Comparison of ENCODE assay signal across 15 cellular contexts in genomic region chr20:63507083-63507743, GRCh38. TPM values are rescaled to one million over a fixed set of nuclear protein-coding genes. Genes with fewer than 3 reads are reported as not detected.
DNase-seq lines count a peak whose midpoint lies in the region; ATAC-seq and TF ChIP-seq lines count a peak whose summit lies in the region.
"Had no signal": no experiment of that assay in that cellular context is flagged by ENCODE, and none has a peak within 500 bp of the region (broad histone marks: within the 10 kb centered on the region; RNA-seq: fewer than 3 reads in every experiment).

No MANE protein-coding gene starts in this region.

- H3K4me3 ChIP-seq in RWPE2 (ENCODE audit: severe bottlenecking): no peak overlapping the region
- H3K4me3 ChIP-seq in endodermal cell (ENCODE audit: low read length): no peak overlapping the region
- no peak overlapping the region for H3K4me3 ChIP-seq in Peyer's patch
- H3K4me3 ChIP-seq: BLaER1 treated with 17β-estradiol and CSF1 and Interleukin-3, amounts not matched to agents 10 nM and 100 nM; GM23338 had no signal

- ATAC-seq in Right ventricle myocardium inferior: no peak
- no peak for ATAC-seq in left cardiac atrium
- no peak for ATAC-seq in RWPE2 (ENCODE audit: low read depth)
- ATAC-seq in stimulated activated effector memory CD8-positive, alpha-beta T cell treated with anti-CD3 and anti-CD28 coated beads, Interleukin-12 subunit alpha, Interleukin-12 subunit beta, amount 100 ng/mL, for 72 hours: no peak
- ATAC-seq: GM23338 had no signal

- H3K9me3 ChIP-seq in RWPE2 (ENCODE audit: severe bottlenecking) (no peaks in the 10 kb centered on the region), endodermal cell (ENCODE audit: control insufficient read depth, low read length) (peaks cover 7% of the 10 kb centered on the region), Peyer's patch (peaks cover 0 to 15% (median 2%) of the 10 kb centered on the region in 4 donors)

- H3K27me3 ChIP-seq in RWPE2 (ENCODE audit: insufficient read depth, poor library complexity, severe bottlenecking): peaks cover 6% of the 10 kb centered on the region
- no peaks in the 10 kb centered on the region for H3K27me3 ChIP-seq in endodermal cell (ENCODE audit: control insufficient read depth, insufficient read depth, low read length, poor library complexity, severe bottlenecking)
- H3K27me3 ChIP-seq in Peyer's patch: no peaks in the 10 kb centered on the region

- no peak for TF ChIP-seq CTCF in RWPE2 (IDR thresholded peaks at IDR 0.05; ENCODE audit: poor library complexity, severe bottlenecking)
- TF ChIP-seq CTCF in endodermal cell (conservative IDR thresholded peaks at IDR 0.05): no peak
- TF ChIP-seq CTCF in Peyer's patch (IDR thresholded peaks at IDR 0.05): no peak

- no peaks in the 10 kb centered on the region for H3K36me3 Mint-ChIP-seq in endodermal cell (ENCODE audit: low read depth)
- H3K36me3 Mint-ChIP-seq in stimulated activated effector memory CD8-positive, alpha-beta T cell treated with anti-CD3 and anti-CD28 coated beads, Interleukin-12 subunit alpha, Interleukin-12 subunit beta, amount 100 ng/mL, for 72 hours: no peaks in the 10 kb centered on the region

- peaks cover 7% of the 10 kb centered on the region for H3K9me3 Mint-ChIP-seq in endodermal cell
- peaks cover 4% of the 10 kb centered on the region for H3K9me3 Mint-ChIP-seq in stimulated activated effector memory CD8-positive, alpha-beta T cell treated with anti-CD3 and anti-CD28 coated beads, Interleukin-12 subunit alpha, Interleukin-12 subunit beta, amount 100 ng/mL, for 72 hours

- 89 to 99% methylated on average over 18 to 30 of the region's 30 CpGs for WGBS in endodermal cell (ENCODE audit: insufficient coverage in 1 of 2, insufficient read length in 1 of 2), 2 experiments

- intact Hi-C loops in Right ventricle myocardium inferior (cut with DNase I): no loop called here
- intact Hi-C loops in left cardiac atrium (cut with DNase I): no loop called here

- H3K9ac ChIP-seq in endodermal cell (ENCODE audit: extremely low read depth, low read length, poor library complexity, severe bottlenecking): no peak overlapping the region
- H3K9ac ChIP-seq: BLaER1 treated with 17β-estradiol and CSF1 and Interleukin-3, amounts not matched to agents 10 nM and 100 nM had no signal

- H3K27ac Mint-ChIP-seq in endodermal cell: no peak overlapping the region
- no peak overlapping the region for H3K27ac Mint-ChIP-seq in stimulated activated effector memory CD8-positive, alpha-beta T cell treated with anti-CD3 and anti-CD28 coated beads, Interleukin-12 subunit alpha, Interleukin-12 subunit beta, amount 100 ng/mL, for 72 hours
- H3K27ac Mint-ChIP-seq: CD4-positive, CD25-positive, alpha-beta regulatory T cell; GM23338 had no signal

- H3K27ac ChIP-seq in RWPE2 (ENCODE audit: poor library complexity, severe bottlenecking): no peak overlapping the region
- no peak overlapping the region for H3K27ac ChIP-seq in endodermal cell (ENCODE audit: low read depth, low read length)
- H3K27ac ChIP-seq in Peyer's patch: no peak overlapping the region
- H3K27ac ChIP-seq: BLaER1 treated with 17β-estradiol and CSF1 and Interleukin-3, amounts not matched to agents 10 nM and 100 nM; HL-60 had no signal

- TF ChIP-seq POLR2A in Peyer's patch (IDR thresholded peaks at IDR 0.05): no peak

- H3K4me1 ChIP-seq in RWPE2 (ENCODE audit: insufficient read depth, poor library complexity, severe bottlenecking) (no peaks in the 10 kb centered on the region), endodermal cell (ENCODE audit: control insufficient read depth, insufficient read depth, low read length) (no peaks in the 10 kb centered on the region), Peyer's patch (no peaks in the 10 kb centered on the region)

- DNase-seq in Right ventricle myocardium inferior (ENCODE audit: missing footprints) (peak; percentile 27), left cardiac atrium (no peak), RWPE2 (ENCODE audit: low spot score) (peak; percentile 78), endodermal cell (peak; percentile 1), T-helper 2 cell (no peak), Peyer's patch (no peak)
- no peak for DNase-seq in stimulated activated effector memory CD8-positive, alpha-beta T cell treated with anti-CD3 and anti-CD28 coated beads, Interleukin-12 subunit alpha, Interleukin-12 subunit beta, amount 100 ng/mL, for 72 hours (ENCODE audit: low spot score in 2 of 2)
- no peak for DNase-seq in stimulated activated naive CD4-positive, alpha-beta T cell (lab: John Stamatoyannopoulos, UW)
- DNase-seq: ACHN, DMS53 had no signal

- no peak overlapping the region for H3K4me3 Mint-ChIP-seq in endodermal cell
- peak overlapping the region; percentile 36 for H3K4me3 Mint-ChIP-seq in stimulated activated effector memory CD8-positive, alpha-beta T cell treated with anti-CD3 and anti-CD28 coated beads, Interleukin-12 subunit alpha, Interleukin-12 subunit beta, amount 100 ng/mL, for 72 hours
- H3K4me3 Mint-ChIP-seq: GM23338 had no signal

- H3K36me3 ChIP-seq in RWPE2 (ENCODE audit: low read depth) (no peaks in the 10 kb centered on the region), endodermal cell (ENCODE audit: control insufficient read depth, insufficient read depth, low read length) (no peaks in the 10 kb centered on the region), Peyer's patch (no peaks in the 10 kb centered on the region)
- H3K36me3 ChIP-seq: BLaER1 treated with 17β-estradiol and CSF1 and Interleukin-3, amounts not matched to agents 10 nM and 100 nM had no signal

- no peaks in the 10 kb centered on the region for H3K4me1 Mint-ChIP-seq in endodermal cell
- peaks cover 20% of the 10 kb centered on the region for H3K4me1 Mint-ChIP-seq in stimulated activated effector memory CD8-positive, alpha-beta T cell treated with anti-CD3 and anti-CD28 coated beads, Interleukin-12 subunit alpha, Interleukin-12 subunit beta, amount 100 ng/mL, for 72 hours
- H3K4me1 Mint-ChIP-seq: CD4-positive, CD25-positive, alpha-beta regulatory T cell had no signal

- H3K27me3 Mint-ChIP-seq in endodermal cell (ENCODE audit: insufficient read depth): peaks cover 27% of the 10 kb centered on the region

RNA-seq across cellular contexts. Expression of gene EEF1A2, which starts 8.3 kb away (rescaled TPM):
- 1,274 TPM for total RNA-seq in Right ventricle myocardium inferior
- total RNA-seq in left cardiac atrium: 100 to 1,000 TPM; 656 to 679 TPM
- 10 to 100 TPM; 12.1 to 22.6 TPM for total RNA-seq in endodermal cell
- polyA plus RNA-seq in endodermal cell (2013, experiment 1 of 2): 24.7 TPM
- polyA plus RNA-seq in endodermal cell (2013, experiment 2 of 2): 18.3 TPM
- 1 to 10 TPM in 3 of 4 donors, under 1 TPM in 1; 0.67 to 3.3 (median 2.1) TPM for total RNA-seq in Peyer's patch

RNA-seq across cellular contexts. Expression of gene PPDPF, which starts 13.4 kb away (rescaled TPM):
- total RNA-seq in Right ventricle myocardium inferior (261 TPM), left cardiac atrium (100 to 1,000 TPM; 215 to 241 TPM), endodermal cell (100 to 1,000 TPM; 247 to 296 TPM), Peyer's patch (100 to 1,000 TPM in 3 of 4 donors, 10 to 100 TPM in 1; 94.1 to 435 (median 193) TPM)
- polyA plus RNA-seq in endodermal cell (2013, experiment 1 of 2): 318 TPM
- 282 TPM for polyA plus RNA-seq in endodermal cell (2013, experiment 2 of 2)

RNA-seq across cellular contexts. Expression of gene PTK6, which starts 30.0 kb away (rescaled TPM):
- total RNA-seq in Right ventricle myocardium inferior (0.11 TPM), left cardiac atrium (under 1 TPM in 1 of 2 donors, not detected in 1; 0.29 TPM), endodermal cell (under 1 TPM in 1 of 2 donors, not detected in 1; 0.22 TPM), Peyer's patch (100 to 1,000 TPM in 1 of 4 donors, 10 to 100 TPM in 2, 1 to 10 TPM in 1; 8.3 to 109 (median 84.5) TPM)
- not detected for polyA plus RNA-seq in endodermal cell (2013, experiment 1 of 2)
- polyA plus RNA-seq in endodermal cell (2013, experiment 2 of 2): not detected
- polyA plus RNA-seq: GM23338 had no signal

RNA-seq across cellular contexts. Expression of gene KCNQ2, which starts 34.8 kb away (rescaled TPM):
- total RNA-seq in Right ventricle myocardium inferior (1.8 TPM), left cardiac atrium (1 to 10 TPM in 1 of 2 donors, under 1 TPM in 1; 0.91 to 2.0 TPM), endodermal cell (10 to 100 TPM; 36.4 to 62.8 TPM), Peyer's patch (not detected)
- 111 TPM for polyA plus RNA-seq in endodermal cell (2013, experiment 1 of 2)
- polyA plus RNA-seq in endodermal cell (2013, experiment 2 of 2): 96.8 TPM

RNA-seq across cellular contexts. Expression of gene SRMS, which starts 40.3 kb away (rescaled TPM):
- total RNA-seq in Right ventricle myocardium inferior: not detected
- not detected for total RNA-seq in left cardiac atrium
- total RNA-seq in endodermal cell: not detected
- not detected for polyA plus RNA-seq in endodermal cell (2013, experiment 1 of 2)
- not detected for polyA plus RNA-seq in endodermal cell (2013, experiment 2 of 2)
- not detected for total RNA-seq in Peyer's patch
- total RNA-seq: A172; CD4-positive, CD25-positive, alpha-beta regulatory T cell had no signal
- polyA plus RNA-seq: CD4-positive, CD25-positive, alpha-beta regulatory T cell had no signal

Comparison
In these comparisons a context has a peak if more than half of its experiments do, and no peak if none do; other contexts are left out.
1. DNase-seq: peak in Right ventricle myocardium inferior (single experiment), RWPE2 (single experiment) and endodermal cell (single experiment); none in left cardiac atrium (single experiment), stimulated activated effector memory CD8-positive, alpha-beta T cell treated with anti-CD3 and anti-CD28 coated beads, Interleukin-12 subunit alpha, Interleukin-12 subunit beta, amount 100 ng/mL, for 72 hours (0 of 2), T-helper 2 cell (0 of 5), stimulated activated naive CD4-positive, alpha-beta T cell (0 of 6) and Peyer's patch (0 of 3).
2. RNA of gene EEF1A2, which starts 8.3 kb away (total RNA-seq): 1,274 TPM in Right ventricle myocardium inferior (single experiment) and 656 to 679 TPM in left cardiac atrium; 12.1 to 22.6 TPM in endodermal cell and 0.67 to 3.3 TPM in Peyer's patch; every median in the first group is over 10 times any median in the second.